2 cellular contexts compared by ENCODE assay signal in the genomic region with DNA sequence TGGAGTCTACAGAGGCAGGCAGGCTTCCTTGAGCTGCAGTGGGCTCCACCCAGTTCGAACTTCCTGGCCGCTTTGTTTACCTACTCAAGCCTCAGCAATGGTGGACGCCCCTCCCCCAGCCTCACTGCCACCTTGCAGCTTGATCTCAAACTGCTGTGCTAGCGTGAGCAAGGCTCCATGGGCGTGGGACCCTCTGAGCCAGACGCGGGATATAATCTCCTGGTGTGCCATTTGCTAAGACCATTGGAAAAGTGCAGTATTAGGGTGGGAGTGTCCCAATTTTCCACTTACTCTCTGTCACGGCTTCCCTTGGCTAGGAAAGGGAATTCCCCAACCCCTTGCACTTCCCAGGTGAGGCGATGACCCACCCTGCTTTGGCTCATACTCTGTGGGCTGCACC. TPM values are rescaled to one million over a fixed set of nuclear protein-coding genes. Genes with fewer than 3 reads are reported as not detected.
"Had no signal": no experiment of that assay in that cellular context is flagged by ENCODE, and none has a peak within 500 bp of the region (broad histone marks: within the 10 kb centered on the region; RNA-seq: fewer than 3 reads in every experiment).

No MANE protein-coding gene starts in this region.

RNA-seq across cellular contexts. Expression of a gene that starts 24.6 kb away (rescaled TPM):
- total RNA-seq: neural crest cell, progenitor cell of endocrine pancreas had no signal
